Comparison of ENCODE assay signal across 8 cellular contexts in genomic region chr6:26329763-26330511, GRCh38. TPM values are rescaled to one million over a fixed set of nuclear protein-coding genes. Genes with fewer than 3 reads are reported as not detected.
DNase-seq lines count a peak whose midpoint lies in the region; ATAC-seq, FAIRE-seq and TF ChIP-seq lines count a peak whose summit lies in the region.

No MANE protein-coding gene starts in this region.

- intact Hi-C loops in pancreas (cut with DNase I): loop anchor here in 1 of 3 donors (10.0 kb wide), 1 partner anchor 245 kb away; no protein-coding TSS in a partner anchor

- H3K27me3 ChIP-seq in pancreas: peaks cover 0 to 76% (median 10%) of the 10 kb centered on the region in 4 donors

- peak; percentile 43 to 45 for DNase-seq in SHP77 (lab: John Stamatoyannopoulos, UW)
- no peak for DNase-seq in SHP77 treated with DMSO at 0.1 percent for 48 hours (lab: John Stamatoyannopoulos, UW)
- peak; percentile 74 for DNase-seq in NCI-H510A treated with DMSO at 0.1 percent for 48 hours (lab: John Stamatoyannopoulos, UW)
- DNase-seq in activated CD4-positive, alpha-beta T cell treated with anti-CD3 and anti-CD28 coated beads, Interleukin-2, amount 50 U/mL, for 4 hours: peak; percentile 37 to 42
- peak; percentile 64 for DNase-seq in fibroblast of peridontal ligament (ENCODE audit: extremely low read depth)
- peak; percentile 70 to 74 for DNase-seq in stimulated activated CD4-positive, alpha-beta T cell treated with anti-CD3 and anti-CD28 coated beads, Interleukin-2, amount 100 ng/mL, for 24 hours
- no peak for DNase-seq in D721Med (ENCODE audit: insufficient read length, low spot score)
- no peak for DNase-seq in pancreas

- 24 to 25% methylated on average over 16 of the region's 16 CpGs for WGBS in pancreas, 2 donors

- no peaks in the 10 kb centered on the region for H3K9me3 ChIP-seq in pancreas

- H3K36me3 ChIP-seq in pancreas: no peaks in the 10 kb centered on the region

- no peaks in the 10 kb centered on the region for H3K4me1 ChIP-seq in pancreas

- no peak overlapping the region for H3K27ac ChIP-seq in pancreas

- H3K4me3 ChIP-seq in pancreas: no peak overlapping the region

- ATAC-seq in pancreas: no peak

- no peak for FAIRE-seq in D721Med (lab: Jason Lieb, UNC)
- FAIRE-seq in pancreas (lab: Jason Lieb, UNC): no peak

- TF ChIP-seq CTCF in D721Med (IDR thresholded peaks at IDR 0.05; ENCODE audit: insufficient read depth, missing control alignments) (no peak), pancreas (IDR thresholded peaks at IDR 0.05) (no peak)

RNA-seq across cellular contexts. Expression of gene BTN3A2, which starts 35.1 kb away (rescaled TPM):
- total RNA-seq in pancreas: 10 to 100 TPM in 4 of 6 donors, 1 to 10 TPM in 2; 2.5 to 45.7 (median 10.6) TPM
- polyA plus RNA-seq in pancreas: 1 to 10 TPM; 5.9 to 8.1 TPM

RNA-seq across cellular contexts. Expression of gene BTN2A2, which starts 53.0 kb away (rescaled TPM):
- 10 to 100 TPM in 1 of 6 donors, 1 to 10 TPM in 5; 1.7 to 10.5 (median 5.0) TPM for total RNA-seq in pancreas
- polyA plus RNA-seq in pancreas: 1 to 10 TPM; 3.8 to 4.4 TPM

Comparison
In these comparisons a context has a peak if more than half of its experiments do, and no peak if none do; other contexts are left out.
1. DNase-seq: peak in SHP77 (2 of 2), NCI-H510A treated with DMSO at 0.1 percent for 48 hours (single experiment), activated CD4-positive, alpha-beta T cell treated with anti-CD3 and anti-CD28 coated beads, Interleukin-2, amount 50 U/mL, for 4 hours (2 of 2), fibroblast of peridontal ligament (single experiment) and stimulated activated CD4-positive, alpha-beta T cell treated with anti-CD3 and anti-CD28 coated beads, Interleukin-2, amount 100 ng/mL, for 24 hours (2 of 2); none in SHP77 treated with DMSO at 0.1 percent for 48 hours (single experiment), D721Med (single experiment) and pancreas (0 of 6).